Comparison of ENCODE assay signal across 19 cellular contexts in genomic region chr15:31486906-31487695, GRCh38.
A peak's percentile ranks its signal among the peaks of the same experiment; 100 is the strongest.
DNase-seq lines count a peak whose midpoint lies in the region; ATAC-seq lines count a peak whose summit lies in the region.
"Had no signal": no experiment of that assay in that cellular context is flagged by ENCODE, and none has a peak within 500 bp of the region (broad histone marks: within the 10 kb centered on the region; RNA-seq: fewer than 3 reads in every experiment).

No MANE protein-coding gene starts in this region.

- peak overlapping the region; percentile 72 for H3K27ac Mint-ChIP-seq in activated CD4-positive, alpha-beta T cell treated with anti-CD3 and anti-CD28 coated beads, Interleukin-2, amount 10 ng/mL, durations not matched to agents 24 days and 14 days
- H3K27ac Mint-ChIP-seq in activated T-helper 17 cell treated with anti-CD3 and anti-CD28 coated beads, Interleukin-2, amount 50 U/mL, for 72 hours = peak overlapping the region; percentile 28
- H3K27ac Mint-ChIP-seq: nephron progenitor cell; stimulated activated naive B cell treated with anti-CD40 and anti-IgM and Interleukin-4, amounts not matched to agents 10 μg/mL and 1 μg/mL and 100 μg/mL, for 72 hours had no signal

- peak overlapping the region; percentile 61 for H3K27ac ChIP-seq in temporal lobe (ENCODE audit: low read depth, low read length)
- H3K27ac ChIP-seq: brain microvascular endothelial cell had no signal

- in situ Hi-C loops in KBM-7 (cut with MboI; ENCODE audit: low pct_unique_long_range_greater_than_20kb, low sequenced_read_pairs) = no loop called here

- H3K27me3 Mint-ChIP-seq in activated CD4-positive, alpha-beta T cell treated with anti-CD3 and anti-CD28 coated beads, Interleukin-2, amount 10 ng/mL, durations not matched to agents 24 days and 14 days = no peaks in the 10 kb centered on the region
- H3K27me3 Mint-ChIP-seq in activated T-helper 17 cell treated with anti-CD3 and anti-CD28 coated beads, Interleukin-2, amount 50 U/mL, for 72 hours = no peaks in the 10 kb centered on the region

- DNase-seq in activated CD4-positive, alpha-beta T cell treated with anti-CD3 and anti-CD28 coated beads, Interleukin-2, amount 10 ng/mL, durations not matched to agents 24 days and 14 days = no peak
- no peak for DNase-seq in activated CD4-positive, alpha-beta T cell treated with anti-CD3 and anti-CD28 coated beads, Interleukin-2, amount 50 U/mL, for 4 hours
- peak; percentile 42 for DNase-seq in left lobe of liver (ENCODE audit: low spot score)
- DNase-seq in NCI-H2029 treated with DMSO at 0.1 percent for 48 hours (lab: John Stamatoyannopoulos, UW) = no peak
- no peak for DNase-seq in KBM-7
- DNase-seq: activated effector memory CD4-positive, alpha-beta T cell treated with Interleukin-2 at 50 U/mL for 16 hours; BE2C; brain microvascular endothelial cell; DND-41; glutamatergic neuron; Kasumi-1; NCI-H1694; nephron progenitor cell; thyroid gland had no signal

- H3K4me3 Mint-ChIP-seq in activated CD4-positive, alpha-beta T cell treated with anti-CD3 and anti-CD28 coated beads, Interleukin-2, amount 10 ng/mL, durations not matched to agents 24 days and 14 days = peak overlapping the region; percentile 41
- peak overlapping the region; percentile 85 for H3K4me3 Mint-ChIP-seq in activated T-helper 17 cell treated with anti-CD3 and anti-CD28 coated beads, Interleukin-2, amount 50 U/mL, for 72 hours
- H3K4me3 Mint-ChIP-seq: HFFc6, nephron progenitor cell had no signal

- peaks cover 35% of the 10 kb centered on the region for H3K36me3 Mint-ChIP-seq in activated CD4-positive, alpha-beta T cell treated with anti-CD3 and anti-CD28 coated beads, Interleukin-2, amount 10 ng/mL, durations not matched to agents 24 days and 14 days (ENCODE audit: low read depth)
- H3K36me3 Mint-ChIP-seq in activated T-helper 17 cell treated with anti-CD3 and anti-CD28 coated beads, Interleukin-2, amount 50 U/mL, for 72 hours (ENCODE audit: low read depth) = peaks cover 29% of the 10 kb centered on the region

- intact Hi-C loops in activated CD4-positive, alpha-beta T cell treated with anti-CD3 and anti-CD28 coated beads, Interleukin-2, amount 10 ng/mL, durations not matched to agents 24 days and 14 days (cut with micrococcal nuclease) = loop anchor here (5.0 kb wide), 3 partner anchors 140 to 495 kb away; partner anchors contain the start of gene MTMR10

- peaks cover 71% of the 10 kb centered on the region for H3K4me1 Mint-ChIP-seq in activated CD4-positive, alpha-beta T cell treated with anti-CD3 and anti-CD28 coated beads, Interleukin-2, amount 10 ng/mL, durations not matched to agents 24 days and 14 days
- H3K4me1 Mint-ChIP-seq in activated T-helper 17 cell treated with anti-CD3 and anti-CD28 coated beads, Interleukin-2, amount 50 U/mL, for 72 hours = peaks cover 35% of the 10 kb centered on the region

- peaks cover 10% of the 10 kb centered on the region for H3K9me3 Mint-ChIP-seq in activated CD4-positive, alpha-beta T cell treated with anti-CD3 and anti-CD28 coated beads, Interleukin-2, amount 10 ng/mL, durations not matched to agents 24 days and 14 days
- H3K9me3 Mint-ChIP-seq in activated T-helper 17 cell treated with anti-CD3 and anti-CD28 coated beads, Interleukin-2, amount 50 U/mL, for 72 hours = peaks cover 8% of the 10 kb centered on the region

- ATAC-seq in activated T-helper 17 cell treated with anti-CD3 and anti-CD28 coated beads, Interleukin-2, amount 50 U/mL, for 72 hours (replicated peaks) = no peak
- no peak for ATAC-seq in left lobe of liver
- ATAC-seq in HG03175 (IDR thresholded peaks at IDR 0.05; ENCODE audit: unreplicated experiment) = no peak
